9 cellular contexts compared by ENCODE assay signal in genomic region chr10:22322663-22323160, GRCh38. TPM values are rescaled to one million over a fixed set of nuclear protein-coding genes. Genes with fewer than 3 reads are reported as not detected.
DNase-seq lines count a peak whose midpoint lies in the region; ATAC-seq and TF ChIP-seq lines count a peak whose summit lies in the region.
"Had no signal": no experiment of that assay in that cellular context is flagged by ENCODE, and none has a peak within 500 bp of the region (broad histone marks: within the 10 kb centered on the region; RNA-seq: fewer than 3 reads in every experiment).

No MANE protein-coding gene starts in this region.

- peaks cover 71% of the 10 kb centered on the region for H3K79me2 ChIP-seq in GM23248 (ENCODE audit: insufficient read depth)

- in situ Hi-C loops in GM23248 (cut with MboI) (no loop called here), gastrocnemius medialis (cut with MboI; ENCODE audit: low sequenced_read_pairs in 4 of 4) (loop anchor here in 3 of 4 donors (10.0 to 25.0 kb wide), 3 partner anchors 798 to 1115 kb away; partner anchors contain the start of genes OTUD1 (in 1 of the 3) and SKIDA1 (in 1 of the 3))

- no peak for DNase-seq in GM23248
- no peak for DNase-seq in SK-N-MC (ENCODE audit: low read depth, low spot score)
- DNase-seq in fibroblast of villous mesenchyme (ENCODE audit: low read depth) = no peak
- no peak for DNase-seq in gastrocnemius medialis
- DNase-seq in GF-D8 (lab: John Stamatoyannopoulos, UW) = no peak
- no peak for DNase-seq in NCI-H1105 (lab: John Stamatoyannopoulos, UW)

- H3K4me1 ChIP-seq in GM23248 (ENCODE audit: insufficient read depth) = peaks cover 47% of the 10 kb centered on the region
- H3K4me1 ChIP-seq in gastrocnemius medialis = peaks cover 39 to 52% of the 10 kb centered on the region in 2 donors

- H3K4me3 ChIP-seq in GM23248 (peak overlapping the region; percentile 90), SK-N-MC (peak overlapping the region; percentile 82), fibroblast of villous mesenchyme (ENCODE audit: low read depth, low read length) (peak overlapping the region; percentile 68), gastrocnemius medialis (peak overlapping the region; percentile 63 to 88 (median 80))

- TF ChIP-seq CTCF in fibroblast of villous mesenchyme (IDR thresholded peaks at IDR 0.05; ENCODE audit: insufficient read depth, low read depth, low read length) (no peak), gastrocnemius medialis (IDR thresholded peaks at IDR 0.05 in 4 of 5, conservative IDR thresholded peaks at IDR 0.05 in 1 of 5) (no peak)

- peak overlapping the region; percentile 89 for H3K4me2 ChIP-seq in GM23248 (ENCODE audit: unreplicated experiment)

- no peaks in the 10 kb centered on the region for H4K20me1 ChIP-seq in GM23248 (ENCODE audit: insufficient read depth)

- H3K9ac ChIP-seq in GM23248 (peak overlapping the region; percentile 80), SK-N-MC (ENCODE audit: insufficient read length) (peak overlapping the region; percentile 77)

- no peak for ATAC-seq in gastrocnemius medialis
- no peak for ATAC-seq in GM21529 (IDR thresholded peaks at IDR 0.05; ENCODE audit: unreplicated experiment)
- ATAC-seq in GM18867 (IDR thresholded peaks at IDR 0.05; ENCODE audit: unreplicated experiment) = no peak

- intact Hi-C loops in gastrocnemius medialis (cut with DNase I; ENCODE audit: low total_unique reads) = loop anchor here (5.0 to 10.0 kb wide), 5 partner anchors 115 to 1112 kb away; partner anchors contain the start of genes OTUD1 and PIP4K2A

- peaks cover 11% of the 10 kb centered on the region for H3K36me3 ChIP-seq in GM23248 (ENCODE audit: low read depth)
- 0 out of 2 replicates have a peak, but pooled peaks cover 5% of the 10 kb centered on the region for H3K36me3 ChIP-seq in SK-N-MC (ENCODE audit: insufficient read depth, low read length)
- peaks cover 0 to 15% of the 10 kb centered on the region in 2 donors for H3K36me3 ChIP-seq in gastrocnemius medialis

- peak overlapping the region; percentile 77; the same call in 1 of the 2 replicates for H2AFZ ChIP-seq in GM23248

- TF ChIP-seq POLR2A in gastrocnemius medialis (IDR thresholded peaks at IDR 0.05) = no peak

- no peaks in the 10 kb centered on the region for H3K9me2 ChIP-seq in GM23248 (ENCODE audit: insufficient read depth)

- WGBS in GM23248 (ENCODE audit: low coverage in 1 of 2, low lambda C conversion rate in 2 of 2, missing lambda C conversion rate in 2 of 2), 2 experiments = 73 to 75% methylated on average over 5 of the region's 5 CpGs

- peaks cover 35% of the 10 kb centered on the region; the same call in 1 of the 2 replicates for H3F3A ChIP-seq in GM23248 (ENCODE audit: insufficient read depth)

- H3K27ac ChIP-seq in GM23248 = no peak overlapping the region
- no peak overlapping the region for H3K27ac ChIP-seq in SK-N-MC
- no peak overlapping the region for H3K27ac ChIP-seq in gastrocnemius medialis

- H3K9me3 ChIP-seq in GM23248 (ENCODE audit: low read depth) (no peaks in the 10 kb centered on the region), SK-N-MC (ENCODE audit: low read depth, low read length) (no peaks in the 10 kb centered on the region), gastrocnemius medialis (no peaks in the 10 kb centered on the region)

- H3K27me3 ChIP-seq in GM23248 (replicated peaks; ENCODE audit: insufficient read depth) = 0 out of 2 replicates have a peak, but pooled peaks cover 5% of the 10 kb centered on the region
- H3K27me3 ChIP-seq in gastrocnemius medialis = peaks cover 10 to 25% (median 16%) of the 10 kb centered on the region in 3 donors

RNA-seq across cellular contexts. Expression of gene BMI1, which starts 1.8 kb away (rescaled TPM):
- 66.0 and 77.1 TPM in 2 replicates for total RNA-seq in GM23248 (2014; rRNA removed; shearing (Covaris generic))
- polyA plus RNA-seq in GM23248 (2016; fragmentation: Nextera tagmentation; extraction: Ambion mirVana) = 37.6 and 38.0 TPM in 2 replicates
- 43.2 and 49.0 TPM in 2 replicates for total RNA-seq in fibroblast of villous mesenchyme
- total RNA-seq in gastrocnemius medialis = 10 to 100 TPM; 22.4 to 68.4 (median 57.6) TPM

RNA-seq across cellular contexts. Expression of gene COMMD3, which starts 6.5 kb away (rescaled TPM):
- total RNA-seq in GM23248 (2014; rRNA removed; shearing (Covaris generic)) = 26.4 and 48.2 TPM in 2 replicates
- 103 and 104 TPM in 2 replicates for polyA plus RNA-seq in GM23248 (2016; fragmentation: Nextera tagmentation; extraction: Ambion mirVana)
- total RNA-seq in fibroblast of villous mesenchyme (32.9 and 38.4 TPM in 2 replicates), gastrocnemius medialis (10 to 100 TPM; 26.8 to 50.9 (median 37.9) TPM)

RNA-seq across cellular contexts. Expression of gene SPAG6, which starts 22.6 kb away (rescaled TPM):
- not detected in 2 replicates for total RNA-seq in GM23248 (2014; rRNA removed; shearing (Covaris generic))
- polyA plus RNA-seq in GM23248 (2016; fragmentation: Nextera tagmentation; extraction: Ambion mirVana) = not detected in 2 replicates
- not detected in 2 replicates for total RNA-seq in fibroblast of villous mesenchyme
- total RNA-seq in gastrocnemius medialis = under 1 TPM in 1 of 4 donors, not detected in 3; 0.12 TPM
- total RNA-seq: lung microvascular endothelial cell had no signal
